1 cellular context compared by ENCODE assay signal in genomic region chrX:2654436-2655340, GRCh38.
TF ChIP-seq lines count a peak whose summit lies in the region.

No MANE protein-coding gene starts in this region.

TF ChIP-seq in HepG2, 621 proteins besides CTCF, POLR2A, EP300 and RAD21 (continued from another document and continues in another):
- peak; percentile 29; the same call in 1 of the 2 replicates for TF ChIP-seq ARID4A (CRISPR knock-in tag; IDR thresholded peaks at IDR 0.05; ENCODE audit: borderline replicate concordance)
- TF ChIP-seq HDAC2 (CRISPR knock-in tag; IDR thresholded peaks at IDR 0.05), result peak; percentile 69
- TF ChIP-seq ZNF614 (CRISPR knock-in tag; IDR thresholded peaks at IDR 0.05; ENCODE audit: borderline replicate concordance), result peak; percentile 52; the same call in 1 of the 2 replicates
- TF ChIP-seq GATAD2A (CRISPR knock-in tag; IDR thresholded peaks at IDR 0.05), result peak; percentile 77
- no peak for TF ChIP-seq ZBTB40 (IDR thresholded peaks at IDR 0.05)
- TF ChIP-seq ZBTB40 (CRISPR knock-in tag; IDR thresholded peaks at IDR 0.05), result no peak; the same call in 1 of the 2 replicates
- no peak for TF ChIP-seq FLYWCH1 (CRISPR knock-in tag; IDR thresholded peaks at IDR 0.05)
- TF ChIP-seq PHF21A (CRISPR knock-in tag; IDR thresholded peaks at IDR 0.05), result peak; percentile 77
- TF ChIP-seq CHD4 (IDR thresholded peaks at IDR 0.05; ENCODE audit: borderline replicate concordance, low read length), result peak; percentile 31; the same call in 1 of the 2 replicates
- TF ChIP-seq DRAP1 (CRISPR knock-in tag; IDR thresholded peaks at IDR 0.05), result peak; percentile 43
- TF ChIP-seq NR2C2 (CRISPR knock-in tag; IDR thresholded peaks at IDR 0.05; ENCODE audit: borderline replicate concordance), result peak; percentile 66; the same call in 1 of the 2 replicates
- peak; percentile 18; the same call in 1 of the 2 replicates for TF ChIP-seq THAP11 (CRISPR knock-in tag; IDR thresholded peaks at IDR 0.05)
- TF ChIP-seq ZNF34 (CRISPR knock-in tag; IDR thresholded peaks at IDR 0.05; ENCODE audit: borderline replicate concordance), result 0 out of 2 replicates have a peak, but pooled peaks have one; percentile 56
- TF ChIP-seq DPF2 (CRISPR knock-in tag; IDR thresholded peaks at IDR 0.05; ENCODE audit: borderline replicate concordance, low read depth), result 0 out of 2 replicates have a peak, but pooled peaks have one; percentile 22
- TF ChIP-seq ZNF891 (CRISPR knock-in tag; IDR thresholded peaks at IDR 0.05), result no peak
- TF ChIP-seq ZNF782 (CRISPR knock-in tag; IDR thresholded peaks at IDR 0.05; ENCODE audit: borderline replicate concordance), result no peak
- TF ChIP-seq MTF2 (CRISPR knock-in tag; IDR thresholded peaks at IDR 0.05; ENCODE audit: borderline replicate concordance), result no peak
- TF ChIP-seq TFAP4 (IDR thresholded peaks at IDR 0.05; ENCODE audit: borderline replicate concordance, low read depth), result peak; percentile 89
- peak; percentile 61 for TF ChIP-seq HOXA3 (CRISPR knock-in tag; IDR thresholded peaks at IDR 0.05)
- TF ChIP-seq ZNF574 (CRISPR knock-in tag; IDR thresholded peaks at IDR 0.05), result peak; percentile 14; the same call in 1 of the 2 replicates
- no peak for TF ChIP-seq ZNF720 (CRISPR knock-in tag; IDR thresholded peaks at IDR 0.05)
- no peak for TF ChIP-seq HNRNPL (IDR thresholded peaks at IDR 0.05; ENCODE audit: low read depth, low read length)
- no peak for TF ChIP-seq ZNF777 (CRISPR knock-in tag; IDR thresholded peaks at IDR 0.05)
- TF ChIP-seq PAXIP1 (CRISPR knock-in tag; conservative IDR thresholded peaks at IDR 0.05), result peak; percentile 96
- no peak; the same call in 1 of the 2 replicates for TF ChIP-seq HMG20A (CRISPR knock-in tag; IDR thresholded peaks at IDR 0.05; ENCODE audit: borderline replicate concordance)
- 0 out of 2 replicates have a peak, but pooled peaks have one; percentile 36 for TF ChIP-seq ZNF136 (CRISPR knock-in tag; IDR thresholded peaks at IDR 0.05; ENCODE audit: low read depth)
- TF ChIP-seq ZNF746 (CRISPR knock-in tag; IDR thresholded peaks at IDR 0.05), result peak; percentile 48; the same call in 1 of the 2 replicates
- peak; percentile 62 for TF ChIP-seq ZNF501 (CRISPR knock-in tag; IDR thresholded peaks at IDR 0.05)
- TF ChIP-seq SP4 (CRISPR knock-in tag; IDR thresholded peaks at IDR 0.05), result peak; percentile 51; the same call in 1 of the 2 replicates
- no peak for TF ChIP-seq CCAR2 (optimal IDR thresholded peaks at IDR 0.05; ENCODE audit: low read depth, low read length)
- TF ChIP-seq KAT7 (CRISPR knock-in tag; IDR thresholded peaks at IDR 0.05; ENCODE audit: borderline replicate concordance), result peak; percentile 68
- TF ChIP-seq NFKB2 (CRISPR knock-in tag; IDR thresholded peaks at IDR 0.05; ENCODE audit: borderline replicate concordance), result no peak
- peak; percentile 29; the same call in 1 of the 2 replicates for TF ChIP-seq ZNF788 (CRISPR knock-in tag; IDR thresholded peaks at IDR 0.05; ENCODE audit: borderline replicate concordance)
- peak; percentile 19; the same call in 1 of the 2 replicates for TF ChIP-seq SMAD3 (CRISPR knock-in tag; IDR thresholded peaks at IDR 0.05)
- TF ChIP-seq HMG20B (CRISPR knock-in tag; conservative IDR thresholded peaks at IDR 0.05), result no peak
- TF ChIP-seq ZSCAN29 (CRISPR knock-in tag; conservative IDR thresholded peaks at IDR 0.05), result 0 out of 2 replicates have a peak, but pooled peaks have one; percentile 64
- 0 out of 2 replicates have a peak, but pooled peaks have one; percentile 46 for TF ChIP-seq FOXC1 (CRISPR knock-in tag; IDR thresholded peaks at IDR 0.05; ENCODE audit: borderline replicate concordance)
